8 cellular contexts compared by ENCODE assay signal in genomic region chr12:116324684-116325664, GRCh38. TPM values are rescaled to one million over a fixed set of nuclear protein-coding genes. Genes with fewer than 3 reads are reported as not detected.
DNase-seq lines count a peak whose midpoint lies in the region; ATAC-seq and TF ChIP-seq lines count a peak whose summit lies in the region.

No MANE protein-coding gene starts in this region.

- no peaks in the 10 kb centered on the region for H3K27me3 ChIP-seq in muscle layer of duodenum (ENCODE audit: low read depth, low read length)
- peaks cover 3% of the 10 kb centered on the region for H3K27me3 ChIP-seq in foreskin keratinocyte

- H3K27ac ChIP-seq in muscle layer of duodenum (ENCODE audit: low read length) (peak overlapping the region; percentile 27), foreskin keratinocyte (no peak overlapping the region)

- H3K27me3 Mint-ChIP-seq in osteocyte (ENCODE audit: unreplicated experiment): no peaks in the 10 kb centered on the region

- peak; percentile 43 for DNase-seq in NOMO-1 treated with dmso at 0.1 percent for 144 hours (lab: John Stamatoyannopoulos, UW; ENCODE audit: unreplicated experiment)
- no peak for DNase-seq in foreskin keratinocyte
- no peak for DNase-seq in NCI-H2227 (lab: John Stamatoyannopoulos, UW; ENCODE audit: unreplicated experiment)
- no peak for DNase-seq in osteocyte (ENCODE audit: extremely low spot score, unreplicated experiment)
- no peak for DNase-seq in NCI-H2196 treated with DMSO at 0.1 percent for 48 hours (lab: John Stamatoyannopoulos, UW; ENCODE audit: unreplicated experiment)

- H3K36me3 ChIP-seq in muscle layer of duodenum (ENCODE audit: control insufficient read depth in 1 of 2, insufficient read depth in 2 of 2, low read length in 2 of 2): no peaks in the 10 kb centered on the region

- H3K36me3 Mint-ChIP-seq in osteocyte (ENCODE audit: unreplicated experiment): no peaks in the 10 kb centered on the region

- H3K4me3 Mint-ChIP-seq in osteocyte (ENCODE audit: unreplicated experiment): no peak overlapping the region

- H3K4me1 Mint-ChIP-seq in osteocyte (ENCODE audit: unreplicated experiment): peaks cover 10% of the 10 kb centered on the region

- H3K27ac Mint-ChIP-seq in osteocyte (ENCODE audit: unreplicated experiment): no peak overlapping the region

- H3K9me3 Mint-ChIP-seq in osteocyte (ENCODE audit: unreplicated experiment): peaks cover 7% of the 10 kb centered on the region

- H3K4me1 ChIP-seq in muscle layer of duodenum (ENCODE audit: control insufficient read depth in 1 of 2, insufficient read depth in 2 of 2, low read length in 2 of 2): peaks cover 0 to 3% of the 10 kb centered on the region in 2 donors
- H3K4me1 ChIP-seq in foreskin keratinocyte: peaks cover 8% of the 10 kb centered on the region

- H3K4me3 ChIP-seq in muscle layer of duodenum (ENCODE audit: low read depth in 1 of 2, low read length in 2 of 2): no peak overlapping the region

- no peak for TF ChIP-seq CTCF in foreskin keratinocyte (conservative IDR thresholded peaks at IDR 0.05)
- TF ChIP-seq CTCF in osteocyte (IDR thresholded peaks at IDR 0.05): no peak

- no peaks in the 10 kb centered on the region for H3K9me3 ChIP-seq in muscle layer of duodenum (ENCODE audit: control insufficient read depth in 1 of 2, low read length in 2 of 2)

- ATAC-seq in GM18861 (IDR thresholded peaks at IDR 0.05; ENCODE audit: unreplicated experiment) (peak; percentile 86), HG02678 (IDR thresholded peaks at IDR 0.05; ENCODE audit: unreplicated experiment) (peak; percentile 90), foreskin keratinocyte (no peak)

RNA-seq across cellular contexts. Expression of gene MED13L, which starts 47.5 kb away (rescaled TPM):
- total RNA-seq in foreskin keratinocyte (42.4 and 50.1 TPM in 2 replicates), osteocyte (229 and 234 TPM in 2 replicates)
- polyA plus RNA-seq in foreskin keratinocyte: 4.6 and 5.3 TPM in 2 replicates
